1 cellular context compared by ENCODE assay signal in the genomic region with DNA sequence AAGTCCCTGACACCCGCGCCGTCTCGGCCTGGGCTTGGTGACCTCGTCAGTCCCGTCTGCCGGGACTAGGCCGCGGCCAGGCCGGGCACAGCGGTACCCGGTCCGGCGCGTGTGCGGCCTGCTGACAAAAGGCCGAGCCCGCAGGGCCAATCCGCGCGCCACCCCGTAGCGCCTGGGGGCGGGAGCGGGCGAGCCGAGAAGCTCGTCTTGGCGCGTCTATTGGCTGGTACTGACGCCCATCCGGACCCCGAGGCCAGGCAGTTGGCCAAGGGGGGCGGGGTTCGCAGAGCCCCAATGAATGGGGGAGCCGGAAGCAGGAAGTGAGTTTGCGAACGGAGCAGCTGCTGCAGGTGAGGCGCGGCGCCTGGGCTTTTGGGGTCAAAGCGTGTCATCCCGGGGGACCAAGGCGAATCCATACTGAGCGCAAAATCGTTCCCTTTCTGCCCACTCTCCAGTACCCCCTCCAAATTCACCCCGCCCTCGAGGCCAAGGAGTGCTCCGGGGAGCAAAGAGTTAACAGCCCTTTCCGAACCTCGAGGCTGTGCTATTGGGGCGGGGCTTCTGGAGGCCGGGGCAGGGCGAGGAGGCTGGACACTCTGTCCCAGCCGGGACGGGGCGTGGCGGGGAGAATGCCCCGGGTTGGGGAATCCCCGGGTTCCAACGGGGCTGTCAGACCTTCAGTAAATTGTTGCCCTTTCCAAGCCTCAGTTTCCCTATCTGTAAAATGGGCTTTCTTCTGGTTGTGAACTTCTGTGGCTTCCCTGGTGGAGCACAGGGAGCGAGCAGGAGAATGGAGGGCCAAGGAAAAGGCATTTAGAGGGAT.
A peak's percentile ranks its signal among the peaks of the same experiment; 100 is the strongest.
TF ChIP-seq lines count a peak whose summit lies in the region.

A gene with protein sequence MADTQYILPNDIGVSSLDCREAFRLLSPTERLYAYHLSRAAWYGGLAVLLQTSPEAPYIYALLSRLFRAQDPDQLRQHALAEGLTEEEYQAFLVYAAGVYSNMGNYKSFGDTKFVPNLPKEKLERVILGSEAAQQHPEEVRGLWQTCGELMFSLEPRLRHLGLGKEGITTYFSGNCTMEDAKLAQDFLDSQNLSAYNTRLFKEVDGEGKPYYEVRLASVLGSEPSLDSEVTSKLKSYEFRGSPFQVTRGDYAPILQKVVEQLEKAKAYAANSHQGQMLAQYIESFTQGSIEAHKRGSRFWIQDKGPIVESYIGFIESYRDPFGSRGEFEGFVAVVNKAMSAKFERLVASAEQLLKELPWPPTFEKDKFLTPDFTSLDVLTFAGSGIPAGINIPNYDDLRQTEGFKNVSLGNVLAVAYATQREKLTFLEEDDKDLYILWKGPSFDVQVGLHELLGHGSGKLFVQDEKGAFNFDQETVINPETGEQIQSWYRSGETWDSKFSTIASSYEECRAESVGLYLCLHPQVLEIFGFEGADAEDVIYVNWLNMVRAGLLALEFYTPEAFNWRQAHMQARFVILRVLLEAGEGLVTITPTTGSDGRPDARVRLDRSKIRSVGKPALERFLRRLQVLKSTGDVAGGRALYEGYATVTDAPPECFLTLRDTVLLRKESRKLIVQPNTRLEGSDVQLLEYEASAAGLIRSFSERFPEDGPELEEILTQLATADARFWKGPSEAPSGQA (plus strand): TSS at position 319 of the 823 bp plus-strand sequence. CDS start 1,767 bp downstream, outside the sequence.

TF ChIP-seq in GM12878, 131 proteins besides CTCF, POLR2A, EP300 and RAD21 (continued from another document and continues in another):
- TF ChIP-seq, protein P1, sequence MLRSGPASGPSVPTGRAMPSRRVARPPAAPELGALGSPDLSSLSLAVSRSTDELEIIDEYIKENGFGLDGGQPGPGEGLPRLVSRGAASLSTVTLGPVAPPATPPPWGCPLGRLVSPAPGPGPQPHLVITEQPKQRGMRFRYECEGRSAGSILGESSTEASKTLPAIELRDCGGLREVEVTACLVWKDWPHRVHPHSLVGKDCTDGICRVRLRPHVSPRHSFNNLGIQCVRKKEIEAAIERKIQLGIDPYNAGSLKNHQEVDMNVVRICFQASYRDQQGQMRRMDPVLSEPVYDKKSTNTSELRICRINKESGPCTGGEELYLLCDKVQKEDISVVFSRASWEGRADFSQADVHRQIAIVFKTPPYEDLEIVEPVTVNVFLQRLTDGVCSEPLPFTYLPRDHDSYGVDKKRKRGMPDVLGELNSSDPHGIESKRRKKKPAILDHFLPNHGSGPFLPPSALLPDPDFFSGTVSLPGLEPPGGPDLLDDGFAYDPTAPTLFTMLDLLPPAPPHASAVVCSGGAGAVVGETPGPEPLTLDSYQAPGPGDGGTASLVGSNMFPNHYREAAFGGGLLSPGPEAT (IDR thresholded peaks at IDR 0.05; ENCODE audit: low read depth), result peak; percentile 94
- TF ChIP-seq POLR2AphosphoS2 (IDR thresholded peaks at IDR 0.05; ENCODE audit: low read depth, low read length) (peak; percentile 73), YY1 (IDR thresholded peaks at IDR 0.05; ENCODE audit: low read depth, low read length) (peak; percentile 19; the same call in 1 of the 2 replicates), KLF5 (IDR thresholded peaks at IDR 0.05; ENCODE audit: partially characterized antibody) (peak; percentile 80), RELA (IDR thresholded peaks at IDR 0.05; ENCODE audit: borderline replicate concordance, partially characterized antibody) (peak; percentile 11), MEF2A (IDR thresholded peaks at IDR 0.05; ENCODE audit: insufficient read depth, low read depth, low read length) (no peak), EED (IDR thresholded peaks at IDR 0.05; ENCODE audit: low read depth) (no peak), HSF1 (IDR thresholded peaks at IDR 0.05; ENCODE audit: low read depth, low read length) (no peak), SMAD5 (IDR thresholded peaks at IDR 0.05; ENCODE audit: low read depth) (peak; percentile 69), IRF4 (IDR thresholded peaks at IDR 0.05; ENCODE audit: low read depth, low read length) (no peak), TCF7 (IDR thresholded peaks at IDR 0.05; ENCODE audit: borderline replicate concordance) (no peak), ZNF687 (IDR thresholded peaks at IDR 0.05) (peak; percentile 74), ATF7 (IDR thresholded peaks at IDR 0.05; ENCODE audit: low read depth) (0 out of 2 replicates have a peak, but pooled peaks have one; percentile 44), TAF1 (IDR thresholded peaks at IDR 0.05; ENCODE audit: borderline replicate concordance, low read depth, low read length) (peak; percentile 78; the same call in 1 of the 2 replicates), NR2F1 (conservative IDR thresholded peaks at IDR 0.05) (peak; percentile 78), ETV6 (conservative IDR thresholded peaks at IDR 0.05 in 1 of 2, IDR thresholded peaks at IDR 0.05 in 1 of 2; ENCODE audit: borderline replicate concordance in 1 of 2, low read depth in 1 of 2) (no peak), ZNF592 (IDR thresholded peaks at IDR 0.05) (no peak), ZNF217 (IDR thresholded peaks at IDR 0.05) (no peak), ZZZ3 (IDR thresholded peaks at IDR 0.05; ENCODE audit: control insufficient read depth, insufficient read length, low read depth) (no peak), NR2C1 (IDR thresholded peaks at IDR 0.05) (0 out of 2 replicates have a peak, but pooled peaks have one; percentile 14), MTA2 (IDR thresholded peaks at IDR 0.05; ENCODE audit: low read depth) (peak; percentile 39; the same call in 1 of the 2 replicates), RAD51 (IDR thresholded peaks at IDR 0.05) (no peak), JUNB (IDR thresholded peaks at IDR 0.05) (no peak), CBX5 (IDR thresholded peaks at IDR 0.05; ENCODE audit: low read depth) (no peak), ASH2L (IDR thresholded peaks at IDR 0.05; ENCODE audit: borderline replicate concordance, low read depth) (0 out of 2 replicates have a peak, but pooled peaks have one; percentile 44), RB1 (IDR thresholded peaks at IDR 0.05; ENCODE audit: borderline replicate concordance) (peak; percentile 70; the same call in 1 of the 2 replicates)
- TF ChIP-seq, protein P2, sequence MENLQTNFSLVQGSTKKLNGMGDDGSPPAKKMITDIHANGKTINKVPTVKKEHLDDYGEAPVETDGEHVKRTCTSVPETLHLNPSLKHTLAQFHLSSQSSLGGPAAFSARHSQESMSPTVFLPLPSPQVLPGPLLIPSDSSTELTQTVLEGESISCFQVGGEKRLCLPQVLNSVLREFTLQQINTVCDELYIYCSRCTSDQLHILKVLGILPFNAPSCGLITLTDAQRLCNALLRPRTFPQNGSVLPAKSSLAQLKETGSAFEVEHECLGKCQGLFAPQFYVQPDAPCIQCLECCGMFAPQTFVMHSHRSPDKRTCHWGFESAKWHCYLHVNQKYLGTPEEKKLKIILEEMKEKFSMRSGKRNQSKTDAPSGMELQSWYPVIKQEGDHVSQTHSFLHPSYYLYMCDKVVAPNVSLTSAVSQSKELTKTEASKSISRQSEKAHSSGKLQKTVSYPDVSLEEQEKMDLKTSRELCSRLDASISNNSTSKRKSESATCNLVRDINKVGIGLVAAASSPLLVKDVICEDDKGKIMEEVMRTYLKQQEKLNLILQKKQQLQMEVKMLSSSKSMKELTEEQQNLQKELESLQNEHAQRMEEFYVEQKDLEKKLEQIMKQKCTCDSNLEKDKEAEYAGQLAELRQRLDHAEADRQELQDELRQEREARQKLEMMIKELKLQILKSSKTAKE (IDR thresholded peaks at IDR 0.05; ENCODE audit: low read depth, poor library complexity, severe bottlenecking), result peak; percentile 56
- TF ChIP-seq, protein P3, sequence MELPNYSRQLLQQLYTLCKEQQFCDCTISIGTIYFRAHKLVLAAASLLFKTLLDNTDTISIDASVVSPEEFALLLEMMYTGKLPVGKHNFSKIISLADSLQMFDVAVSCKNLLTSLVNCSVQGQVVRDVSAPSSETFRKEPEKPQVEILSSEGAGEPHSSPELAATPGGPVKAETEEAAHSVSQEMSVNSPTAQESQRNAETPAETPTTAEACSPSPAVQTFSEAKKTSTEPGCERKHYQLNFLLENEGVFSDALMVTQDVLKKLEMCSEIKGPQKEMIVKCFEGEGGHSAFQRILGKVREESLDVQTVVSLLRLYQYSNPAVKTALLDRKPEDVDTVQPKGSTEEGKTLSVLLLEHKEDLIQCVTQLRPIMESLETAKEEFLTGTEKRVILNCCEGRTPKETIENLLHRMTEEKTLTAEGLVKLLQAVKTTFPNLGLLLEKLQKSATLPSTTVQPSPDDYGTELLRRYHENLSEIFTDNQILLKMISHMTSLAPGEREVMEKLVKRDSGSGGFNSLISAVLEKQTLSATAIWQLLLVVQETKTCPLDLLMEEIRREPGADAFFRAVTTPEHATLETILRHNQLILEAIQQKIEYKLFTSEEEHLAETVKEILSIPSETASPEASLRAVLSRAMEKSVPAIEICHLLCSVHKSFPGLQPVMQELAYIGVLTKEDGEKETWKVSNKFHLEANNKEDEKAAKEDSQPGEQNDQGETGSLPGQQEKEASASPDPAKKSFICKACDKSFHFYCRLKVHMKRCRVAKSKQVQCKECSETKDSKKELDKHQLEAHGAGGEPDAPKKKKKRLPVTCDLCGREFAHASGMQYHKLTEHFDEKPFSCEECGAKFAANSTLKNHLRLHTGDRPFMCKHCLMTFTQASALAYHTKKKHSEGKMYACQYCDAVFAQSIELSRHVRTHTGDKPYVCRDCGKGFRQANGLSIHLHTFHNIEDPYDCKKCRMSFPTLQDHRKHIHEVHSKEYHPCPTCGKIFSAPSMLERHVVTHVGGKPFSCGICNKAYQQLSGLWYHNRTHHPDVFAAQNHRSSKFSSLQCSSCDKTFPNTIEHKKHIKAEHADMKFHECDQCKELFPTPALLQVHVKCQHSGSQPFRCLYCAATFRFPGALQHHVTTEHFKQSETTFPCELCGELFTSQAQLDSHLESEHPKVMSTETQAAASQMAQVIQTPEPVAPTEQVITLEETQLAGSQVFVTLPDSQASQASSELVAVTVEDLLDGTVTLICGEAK (IDR thresholded peaks at IDR 0.05; ENCODE audit: borderline replicate concordance), result peak; percentile 83; the same call in 1 of the 2 replicates
